9 cellular contexts compared by ENCODE assay signal in the genomic region with DNA sequence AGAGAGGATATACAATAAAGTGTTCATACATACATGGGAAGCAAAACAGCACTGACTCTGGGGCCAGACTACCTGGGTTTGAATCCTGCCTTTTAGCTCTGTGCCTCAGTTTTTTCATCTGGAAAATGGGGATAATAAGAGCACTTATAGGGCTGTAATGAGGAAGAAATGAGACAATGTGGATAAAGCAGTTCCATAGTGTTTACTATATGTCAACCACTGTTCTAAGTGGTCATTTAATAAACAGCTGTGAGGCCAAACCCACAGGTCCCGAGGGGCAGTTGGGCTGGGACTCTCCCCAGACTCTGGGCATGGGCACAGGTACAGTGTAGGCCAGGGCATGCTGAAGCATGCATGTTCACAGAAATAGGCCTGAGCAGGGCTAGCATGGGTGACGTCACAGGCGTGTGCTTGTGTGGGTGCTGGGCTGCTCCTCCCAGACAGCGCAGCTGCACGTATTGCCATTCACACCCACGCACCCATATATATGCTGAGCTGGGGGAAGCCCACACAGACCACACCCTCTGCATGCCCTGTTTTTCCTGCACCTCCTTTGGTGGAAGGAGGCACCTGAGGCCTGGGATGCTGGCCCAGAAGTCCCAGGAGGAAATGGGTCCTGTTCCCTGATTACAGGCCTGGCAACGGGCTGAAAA. TPM values are rescaled to one million over a fixed set of nuclear protein-coding genes. Genes with fewer than 3 reads are reported as not detected.
DNase-seq lines count a peak whose midpoint lies in the region; ATAC-seq and TF ChIP-seq lines count a peak whose summit lies in the region.
"Had no signal": no experiment of that assay in that cellular context is flagged by ENCODE, and none has a peak within 500 bp of the region (broad histone marks: within the 10 kb centered on the region; RNA-seq: fewer than 3 reads in every experiment).

No MANE protein-coding gene starts in this region.

- no peaks in the 10 kb centered on the region for H3K27me3 ChIP-seq in foreskin keratinocyte
- H3K27me3 ChIP-seq: vagina had no signal

- peaks cover 6% of the 10 kb centered on the region for H3K4me1 ChIP-seq in foreskin keratinocyte

- in situ Hi-C loops in GM13976 (cut with MboI; ENCODE audit: low sequenced_read_pairs, unreplicated experiment): no loop called here

- peak overlapping the region; percentile 67 for H3K27ac ChIP-seq in foreskin keratinocyte
- H3K27ac ChIP-seq: vagina had no signal

- TF ChIP-seq CTCF in GM13976 (IDR thresholded peaks at IDR 0.05; ENCODE audit: borderline replicate concordance, control extremely low read depth, extremely low read depth, insufficient read depth, missing control alignments) (no peak), foreskin keratinocyte (conservative IDR thresholded peaks at IDR 0.05) (peak; percentile 6)

- peak; percentile 88 for DNase-seq in GM13976 (ENCODE audit: low spot score)
- DNase-seq in activated CD4-positive, CD25-positive, alpha-beta regulatory T cell treated with anti-CD3 and anti-CD28 coated beads, Interleukin-2, amount 50 U/mL, for 72 hours: peak; percentile 58
- DNase-seq in foreskin keratinocyte: peak; percentile 89 to 93
- no peak for DNase-seq in NCI-H2227 (lab: John Stamatoyannopoulos, UW; ENCODE audit: unreplicated experiment)
- no peak for DNase-seq in dedifferentiated amniotic fluid mesenchymal stem cell (ENCODE audit: extremely low spot score)
- no peak for DNase-seq in NK-92 (lab: John Stamatoyannopoulos, UW; ENCODE audit: unreplicated experiment)

- ATAC-seq in HG02870 (IDR thresholded peaks at IDR 0.05; ENCODE audit: unreplicated experiment) (peak; percentile 40), foreskin keratinocyte (peak; percentile 71), GM19397 (IDR thresholded peaks at IDR 0.05; ENCODE audit: unreplicated experiment) (no peak)

RNA-seq across cellular contexts. Expression of gene PLCG1, which starts 3.5 kb away (rescaled TPM):
- 53.5 and 58.9 TPM in 2 replicates for total RNA-seq in foreskin keratinocyte
- 25.1 and 29.0 TPM in 2 replicates for polyA plus RNA-seq in foreskin keratinocyte

Comparison
In these comparisons a context has a peak if more than half of its experiments do, and no peak if none do; other contexts are left out.
1. DNase-seq: peak in GM13976 (single experiment), activated CD4-positive, CD25-positive, alpha-beta regulatory T cell treated with anti-CD3 and anti-CD28 coated beads, Interleukin-2, amount 50 U/mL, for 72 hours (single experiment) and foreskin keratinocyte (2 of 2); none in NCI-H2227 (single experiment), dedifferentiated amniotic fluid mesenchymal stem cell (single experiment) and NK-92 (single experiment).